Comparison of ENCODE assay signal across 25 cellular contexts in genomic region chr6:95569560-95569959, GRCh38.
"Had no signal": no experiment of that assay in that cellular context is flagged by ENCODE, and none has a peak within 500 bp of the region (broad histone marks: within the 10 kb centered on the region; RNA-seq: fewer than 3 reads in every experiment).

No MANE protein-coding gene starts in this region.

- H2AFZ ChIP-seq: hepatocyte had no signal

- H3K4me1 ChIP-seq: colonic mucosa, gastrocnemius medialis had no signal

- DNase-seq: colonic mucosa; cortex of kidney; effector CD8-positive, alpha-beta T cell; effector memory CD8-positive, alpha-beta T cell; endodermal cell; erythroblast; esophagus squamous epithelium; foreskin fibroblast; foreskin melanocyte; gastrocnemius medialis; heart left ventricle; hypothalamus; immature natural killer cell; islet precursor cell; kidney; kidney glomerular epithelial cell; left cardiac atrium; left ventricle myocardium inferior; lower lobe of right lung; mesenchymal stem cell; mucosa of descending colon; naive B cell had no signal

- ATAC-seq: effector memory CD8-positive, alpha-beta T cell; esophagus mucosa; gastrocnemius medialis; heart left ventricle; left cardiac atrium; lower lobe of right lung; mucosa of descending colon had no signal

- H3K27me3 ChIP-seq: colonic mucosa, esophagus squamous epithelium, gastrocnemius medialis, heart left ventricle, hepatocyte had no signal

- H3K27ac ChIP-seq: colonic mucosa, epithelial cell of prostate, esophagus squamous epithelium, gastrocnemius medialis, heart left ventricle, hepatocyte, left ventricle myocardium inferior, lower lobe of right lung had no signal

- H3K36me3 ChIP-seq: colonic mucosa, esophagus squamous epithelium, gastrocnemius medialis, heart left ventricle, left ventricle myocardium inferior, lower lobe of right lung had no signal

- H3K4me2 ChIP-seq: hepatocyte had no signal

- H3K4me3 ChIP-seq: colonic mucosa, esophagus squamous epithelium, gastrocnemius medialis, heart left ventricle, hepatocyte, left ventricle myocardium inferior, lower lobe of right lung, mucosa of descending colon had no signal

- H3K9me3 ChIP-seq: colonic mucosa, esophagus squamous epithelium, gastrocnemius medialis, heart left ventricle, left ventricle myocardium inferior, lower lobe of right lung, mucosa of descending colon had no signal
